In the genomic region with DNA sequence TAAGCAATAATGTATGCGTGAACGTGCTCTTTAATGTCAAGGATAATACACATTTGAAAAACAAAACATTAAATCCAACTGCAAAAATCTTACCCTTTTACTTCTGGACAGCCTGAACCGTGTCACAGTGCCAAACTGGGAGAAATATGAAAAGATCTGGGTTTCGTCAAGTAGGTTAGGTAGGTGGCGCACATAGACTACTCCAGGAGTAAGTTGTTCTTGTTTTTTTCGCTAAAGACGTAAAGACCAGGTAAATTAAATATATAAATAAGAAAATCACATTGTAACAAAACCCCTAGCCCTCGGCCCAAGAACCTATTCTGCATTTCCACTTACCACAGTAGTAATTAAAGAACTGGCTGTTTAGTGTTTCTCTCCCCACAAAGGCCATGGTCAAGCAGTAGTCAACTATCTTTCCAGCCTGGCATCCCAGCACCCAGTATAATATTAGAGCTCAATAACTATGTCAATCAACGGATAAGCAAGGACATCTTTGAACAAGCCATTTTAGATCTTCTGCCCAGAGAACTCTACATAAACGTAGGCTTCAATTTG, we compare ENCODE assay signal across 8 cellular contexts. TPM values are rescaled to one million over a fixed set of nuclear protein-coding genes. Genes with fewer than 3 reads are reported as not detected.
A peak's percentile ranks its signal among the peaks of the same experiment; 100 is the strongest.
DNase-seq lines count a peak whose midpoint lies in the region; ATAC-seq, FAIRE-seq and TF ChIP-seq lines count a peak whose summit lies in the region.

No MANE protein-coding gene starts in this region.

- POLR2A ChIA-PET in GM12878 (lab: Charles Lee): interaction anchor here (0.7 to 2.9 kb wide), 6 partner anchors 8 to 289 kb away, joined by 3 to 19 read pairs (median 4); partner anchors contain the start of genes CLASP1 and RNU4ATAC

- SMC1A ChIA-PET in GM12878 (lab: Charles Lee; ENCODE audit: uncharacterized antibody, unreplicated experiment): interaction anchor here (0.9 to 1.9 kb wide), 4 partner anchors 14 to 207 kb away, joined by 3 to 5 read pairs (median 4); no protein-coding TSS in a partner anchor

- no peak for TF ChIP-seq EP300 in GM12878 (IDR thresholded peaks at IDR 0.05; ENCODE audit: borderline replicate concordance in 1 of 2, control insufficient read depth in 1 of 2, low read depth in 2 of 2, low read length in 2 of 2)

- H3K27ac ChIP-seq in DND-41 (ENCODE audit: low read length) (peak overlapping the region; percentile 77), Karpas-422 (ENCODE audit: low read length) (peak overlapping the region; percentile 72; the same call in 1 of the 2 replicates), GM12878 (ENCODE audit: control insufficient read depth, insufficient read depth) (peak overlapping the region; percentile 90)

- FAIRE-seq in GM12878 (lab: Jason Lieb, UNC): no peak

- no peaks in the 10 kb centered on the region for H3K9me2 ChIP-seq in Karpas-422 (replicated peaks; ENCODE audit: insufficient read depth, low read length)

- H3K4me2 ChIP-seq in DND-41 (ENCODE audit: insufficient read depth, low read length): peak overlapping the region; percentile 97
- peak overlapping the region; percentile 96 for H3K4me2 ChIP-seq in Karpas-422 (ENCODE audit: low read depth, low read length, poor library complexity, severe bottlenecking)
- peak overlapping the region; percentile 68 for H3K4me2 ChIP-seq in GM12878 (ENCODE audit: control insufficient read depth, insufficient read depth)

- in situ Hi-C loops in GM12878 (cut with MboI): no loop called here

- H3K79me2 ChIP-seq in DND-41 (ENCODE audit: insufficient read depth, low read length) (peaks cover 47% of the 10 kb centered on the region), Karpas-422 (ENCODE audit: low read length) (peaks cover 30% of the 10 kb centered on the region), GM12878 (ENCODE audit: control insufficient read depth, insufficient read depth, low read length) (peaks cover 31% of the 10 kb centered on the region)

- H2AFZ ChIP-seq in DND-41 (ENCODE audit: low read depth, low read length) (peak overlapping the region; percentile 83), Karpas-422 (ENCODE audit: low read length) (no peak overlapping the region), GM12878 (ENCODE audit: control insufficient read depth, low read depth, low read length) (no peak overlapping the region)

- WGBS in GM12878 (ENCODE audit: insufficient coverage, insufficient replicate concordance, low lambda C conversion rate, missing lambda C conversion rate): 15% methylated on average over 10 of the region's 10 CpGs

- H4K20me1 ChIP-seq in DND-41 (ENCODE audit: insufficient read depth, low read length) (peaks cover 24% of the 10 kb centered on the region; the same call in 1 of the 2 replicates), Karpas-422 (ENCODE audit: insufficient read depth, low read depth, low read length) (peaks cover 37% of the 10 kb centered on the region), GM12878 (ENCODE audit: control insufficient read depth, insufficient read depth) (no peaks in the 10 kb centered on the region)

- DNase-seq in DND-41 (no peak), Karpas-422 (no peak), GM12878 (ENCODE audit: low read depth, low spot score) (no peak), memory B cell (ENCODE audit: low spot score in 2 of 2) (no peak), SHP77 treated with DMSO at 0.1 percent for 48 hours (lab: John Stamatoyannopoulos, UW) (no peak), Ammon's horn (ENCODE audit: low spot score) (no peak), activated gamma-delta T cell treated with Interleukin-2 at 50 U/mL for 16 hours (no peak)

- H3K4me1 ChIP-seq in DND-41 (ENCODE audit: insufficient read depth, low read length): peaks cover 25% of the 10 kb centered on the region
- H3K4me1 ChIP-seq in Karpas-422 (ENCODE audit: low read length): peaks cover 16% of the 10 kb centered on the region
- H3K4me1 ChIP-seq in GM12878 (ENCODE audit: control insufficient read depth, insufficient read depth, low read length): no peaks in the 10 kb centered on the region; the same call in 1 of the 2 replicates

- H3K9me3 Mint-ChIP-seq in memory B cell: no peaks in the 10 kb centered on the region

- H3K27ac Mint-ChIP-seq in memory B cell: peak overlapping the region; percentile 96

- peak; percentile 34; the same call in 1 of the 2 replicates for TF ChIP-seq RAD21 in GM12878 (IDR thresholded peaks at IDR 0.05; ENCODE audit: insufficient read depth, low read depth, low read length)

- H3K27me3 ChIP-seq in DND-41 (ENCODE audit: insufficient read depth, low read length, poor library complexity) (no peaks in the 10 kb centered on the region), Karpas-422 (ENCODE audit: low read length) (no peaks in the 10 kb centered on the region), GM12878 (replicated peaks in 1 of 2; ENCODE audit: control insufficient read depth in 2 of 2, insufficient read depth in 2 of 2, low read length in 1 of 2) (no peaks in the 10 kb centered on the region)

- peak overlapping the region; percentile 96 for H3K4me3 Mint-ChIP-seq in memory B cell

- TF ChIP-seq CTCF in DND-41 (IDR thresholded peaks at IDR 0.05; ENCODE audit: borderline replicate concordance, extremely low read depth, low read length, poor library complexity, severe bottlenecking) (no peak), GM12878 (IDR thresholded peaks at IDR 0.05 in 2 of 3, conservative IDR thresholded peaks at IDR 0.05 in 1 of 3; ENCODE audit: control insufficient read depth in 2 of 3, extremely low read depth in 1 of 3, insufficient read depth in 1 of 3, low read depth in 3 of 3, low read length in 3 of 3) (peak in 2 of 3 experiments; percentile 6 to 42; a peak in 2 of 6 replicates)

- H3K9ac ChIP-seq in DND-41 (ENCODE audit: low read depth, low read length) (peak overlapping the region; percentile 79), Karpas-422 (ENCODE audit: low read length) (peak overlapping the region; percentile 88), GM12878 (ENCODE audit: control insufficient read depth, insufficient read depth, low read length) (peak overlapping the region; percentile 97)

- peaks cover 50% of the 10 kb centered on the region for H3K36me3 ChIP-seq in DND-41 (ENCODE audit: insufficient read depth, low read length)
- peaks cover 38% of the 10 kb centered on the region; the same call in 1 of the 2 replicates for H3K36me3 ChIP-seq in Karpas-422 (ENCODE audit: insufficient read depth, low read length)
- peaks cover 7 to 24% of the 10 kb centered on the region in 2 experiments for H3K36me3 ChIP-seq in GM12878 (ENCODE audit: control insufficient read depth in 2 of 2, insufficient read depth in 2 of 2, low read length in 1 of 2)

- no peaks in the 10 kb centered on the region for H3K9me3 ChIP-seq in DND-41 (ENCODE audit: insufficient read depth, low read length, severe bottlenecking)
- H3K9me3 ChIP-seq in Karpas-422 (ENCODE audit: low read length): no peaks in the 10 kb centered on the region
- no peaks in the 10 kb centered on the region for H3K9me3 ChIP-seq in GM12878 (replicated peaks; ENCODE audit: control insufficient read depth, insufficient read depth, low read length)

- peak overlapping the region; percentile 88 to 99 for H3K4me3 ChIP-seq in DND-41 (ENCODE audit: low read depth in 1 of 2, low read length in 2 of 2)
- peak overlapping the region; percentile 80 for H3K4me3 ChIP-seq in Karpas-422 (ENCODE audit: low read length)
- H3K4me3 ChIP-seq in GM12878: peak overlapping the region; percentile 86

- intact Hi-C loops in GM12878 (cut with micrococcal nuclease; ENCODE audit: unreplicated experiment): loop anchor here (1.0 to 5.0 kb wide), 2 partner anchors 86 to 203 kb away; partner anchors contain the start of genes CLASP1 and RNU4ATAC

- no peak for ATAC-seq in DND-41 (ENCODE audit: insufficient read depth, low read depth)
- peak; percentile 17; the same call in 1 of the 3 replicates for ATAC-seq in GM12878
- ATAC-seq in memory B cell (ENCODE audit: low read depth): no peak
- no peak for ATAC-seq in HG03521 (IDR thresholded peaks at IDR 0.05; ENCODE audit: unreplicated experiment)

- H3K4me1 Mint-ChIP-seq in memory B cell: peaks cover 19% of the 10 kb centered on the region

- RAD21 ChIA-PET in GM12878 (lab: Charles Lee; ENCODE audit: unreplicated experiment): no interaction called here

- no peak for TF ChIP-seq POLR2A in GM12878 (IDR thresholded peaks at IDR 0.05; ENCODE audit: low read depth, low read length)

- BruUV-seq in GM12878 (replicated peaks; lab: Mats Ljungman, UMichigan): no TSS peak

- H3K27me3 Mint-ChIP-seq in memory B cell: no peaks in the 10 kb centered on the region

- CTCF ChIA-PET in GM12878 (lab: Yijun Ruan, JAX): interaction anchor here (0.6 to 1.9 kb wide), 5 partner anchors 20 to 324 kb away, joined by 3 to 6 read pairs (median 5); partner anchors contain the start of genes RNU4ATAC and TSN

- H3K36me3 Mint-ChIP-seq in memory B cell: peaks cover 12% of the 10 kb centered on the region

RNA-seq across cellular contexts. Expression of gene NIFK, which starts 1.1 kb away (rescaled TPM):
- 65.2 and 88.2 TPM in 2 replicates for total RNA-seq in Karpas-422 (2014; rRNA removed; shearing (Covaris generic); ENCODE audit: low replicate concordance)
- total RNA-seq in GM12878 (2013; cell fraction: nucleolus; rRNA removed): 42.7 and 44.0 TPM in 2 replicates
- total RNA-seq in GM12878 (2014; rRNA removed) (104 and 109 TPM in 2 replicates), GM12878 (2014; rRNA removed; fragmentation: Illumina TruSeq; extraction: Trizol) (145 and 157 TPM in 2 replicates), GM12878 (2021) (91.1 and 92.9 TPM in 2 replicates)
- 28.5 TPM for polyA plus RNA-seq in GM12878 (2011; ENCODE audit: low read depth)
- polyA plus RNA-seq in GM12878 (2011; rRNA removed) (47.2 and 79.2 TPM in 2 replicates), GM12878 (2014; fragmentation: Illumina TruSeq; extraction: Trizol) (286 and 334 TPM in 2 replicates), GM12878 (2014; fragmentation: Nextera tagmentation; extraction: Ambion mirVana) (100 to 1,000 TPM; 156 to 171 TPM), GM12878 (2014; rRNA removed) (57.9 and 61.7 TPM in 2 replicates), GM12878 (2016; fragmentation: Nextera tagmentation; extraction: Ambion mirVana) (100 to 1,000 TPM; 164 to 183 TPM)
- 17.6 and 17.8 TPM in 2 replicates for polyA plus RNA-seq in GM12878 (2011; cell fraction: cytosol; rRNA removed)
- polyA plus RNA-seq in GM12878 (2011; cell fraction: nucleus; rRNA removed): 17.5 and 29.0 TPM in 2 replicates
- polyA plus RNA-seq in GM12878 (2012): 45.2 and 56.4 TPM in 2 replicates
- 16.8 TPM in 2 replicates for polyA minus RNA-seq in GM12878 (2011; rRNA and poly(A)+ RNA removed)
- 11.6 and 17.8 TPM in 2 replicates for polyA minus RNA-seq in GM12878 (2011; cell fraction: cytosol; rRNA and poly(A)+ RNA removed)
- 7.7 and 19.3 TPM in 2 replicates for polyA minus RNA-seq in GM12878 (2011; cell fraction: nucleus; rRNA and poly(A)+ RNA removed)

RNA-seq across cellular contexts. Expression of gene TSN, which starts 19.9 kb away (rescaled TPM):
- 43.6 and 45.4 TPM in 2 replicates for total RNA-seq in Karpas-422 (2014; rRNA removed; shearing (Covaris generic); ENCODE audit: low replicate concordance)
- 26.6 and 33.4 TPM in 2 replicates for total RNA-seq in GM12878 (2013; cell fraction: nucleolus; rRNA removed)
- total RNA-seq in GM12878 (2014; rRNA removed): 45.6 and 56.0 TPM in 2 replicates
- 50.8 and 55.4 TPM in 2 replicates for total RNA-seq in GM12878 (2014; rRNA removed; fragmentation: Illumina TruSeq; extraction: Trizol)
- total RNA-seq in GM12878 (2021): 58.3 and 61.4 TPM in 2 replicates
- polyA plus RNA-seq in GM12878 (2011; ENCODE audit: low read depth): 23.5 TPM
- 56.9 and 76.0 TPM in 2 replicates for polyA plus RNA-seq in GM12878 (2011; rRNA removed)
- polyA plus RNA-seq in GM12878 (2011; cell fraction: cytosol; rRNA removed): 31.8 and 39.5 TPM in 2 replicates
- 11.6 and 16.5 TPM in 2 replicates for polyA plus RNA-seq in GM12878 (2011; cell fraction: nucleus; rRNA removed)
- 28.1 and 34.0 TPM in 2 replicates for polyA plus RNA-seq in GM12878 (2012)
- 50.5 and 56.7 TPM in 2 replicates for polyA plus RNA-seq in GM12878 (2014; fragmentation: Illumina TruSeq; extraction: Trizol)
- polyA plus RNA-seq in GM12878 (2014; fragmentation: Nextera tagmentation; extraction: Ambion mirVana): 100 to 1,000 TPM in 1 of 2 experiments, 10 to 100 TPM in 1; 67.5 to 102 TPM
- 43.2 and 55.1 TPM in 2 replicates for polyA plus RNA-seq in GM12878 (2014; rRNA removed)
- polyA plus RNA-seq in GM12878 (2016; fragmentation: Nextera tagmentation; extraction: Ambion mirVana): 100 to 1,000 TPM in 1 of 2 experiments, 10 to 100 TPM in 1; 98.3 to 102 TPM
- 30.9 and 33.1 TPM in 2 replicates for polyA minus RNA-seq in GM12878 (2011; rRNA and poly(A)+ RNA removed)
- polyA minus RNA-seq in GM12878 (2011; cell fraction: cytosol; rRNA and poly(A)+ RNA removed): 16.4 and 28.1 TPM in 2 replicates
- polyA minus RNA-seq in GM12878 (2011; cell fraction: nucleus; rRNA and poly(A)+ RNA removed): 21.3 and 40.7 TPM in 2 replicates
